In genomic region chr3:77873599-77873998, GRCh38 we compare ENCODE assay signal across 16 cellular contexts.
"Had no signal": no experiment of that assay in that cellular context is flagged by ENCODE, and none has a peak within 500 bp of the region (broad histone marks: within the 10 kb centered on the region; RNA-seq: fewer than 3 reads in every experiment).

No MANE protein-coding gene starts in this region.

- ATAC-seq: naive thymus-derived CD8-positive, alpha-beta T cell; stimulated activated memory B cell treated with anti-CD40 and anti-IgM and Interleukin-4, amounts not matched to agents 10 μg/mL and 1 μg/mL and 100 μg/mL, for 72 hours; stimulated activated naive CD8-positive, alpha-beta T cell treated with anti-CD3 and anti-CD28 coated beads, Interleukin-15, Interleukin-2, amounts not matched to agents 100 U/mL and 50 U/mL, for 24 hours had no signal

- DNase-seq: cerebellar nuclear complex; cortex of kidney; effector CD4-positive, alpha-beta T cell; islet precursor cell; kidney glomerular epithelial cell; mesendoderm; naive thymus-derived CD8-positive, alpha-beta T cell; nephron progenitor cell; occipital lobe; ovary; spleen; stimulated activated CD4-positive, alpha-beta T cell treated with anti-CD3 and anti-CD28 coated beads, Interleukin-4, amount 100 ng/mL, for 4 hours; stimulated activated naive CD8-positive, alpha-beta T cell treated with anti-CD3 and anti-CD28 coated beads, Interleukin-15, Interleukin-2, amounts not matched to agents 100 U/mL and 50 U/mL, for 24 hours; testis; tibial artery had no signal
